8 cellular contexts compared by ENCODE assay signal in the genomic region with DNA sequence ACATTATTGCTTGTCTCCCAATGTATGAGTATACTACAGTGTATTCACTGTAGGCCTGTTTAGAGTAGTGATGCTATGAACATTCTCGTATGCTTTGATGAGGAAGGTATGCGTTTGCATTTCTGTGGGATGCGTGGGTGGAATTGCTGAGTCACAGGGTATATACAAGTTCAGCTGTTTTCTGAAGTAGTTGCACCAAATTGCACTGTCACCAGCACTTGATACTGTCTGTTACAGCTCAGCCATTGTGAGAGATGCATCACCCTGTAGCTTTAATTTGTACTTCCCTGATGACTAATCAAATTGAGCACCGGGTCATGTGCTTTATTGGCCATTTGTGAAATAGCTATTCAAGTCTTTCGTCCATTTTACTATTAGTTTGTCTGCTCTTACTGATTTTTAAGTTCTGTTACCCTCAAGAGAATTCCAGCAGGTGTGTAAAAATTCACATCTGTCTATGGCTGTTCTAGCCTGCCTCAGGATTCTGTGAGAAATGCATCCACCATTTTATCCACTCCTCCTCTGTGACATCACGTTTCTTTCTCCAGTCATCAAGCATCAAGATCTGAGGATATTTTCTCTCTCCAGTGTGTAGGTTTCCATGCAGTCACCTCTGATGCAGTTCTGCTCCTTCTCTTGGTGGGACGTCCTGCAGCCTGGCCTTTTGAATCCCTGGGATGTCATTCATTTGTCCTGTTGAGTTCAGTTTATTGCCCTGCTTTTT.
A peak's percentile ranks its signal among the peaks of the same experiment; 100 is the strongest.
DNase-seq lines count a peak whose midpoint lies in the region; ATAC-seq and TF ChIP-seq lines count a peak whose summit lies in the region.

No MANE protein-coding gene starts in this region.

- H3K56ac ChIP-seq in IMR-90 (ENCODE audit: extremely low read depth, insufficient read depth, low read length) = peak overlapping the region; percentile 57; the same call in 1 of the 2 replicates

- no peak overlapping the region for H3K4me3 ChIP-seq in IMR-90 (ENCODE audit: insufficient read depth, low read depth, low read length)
- H3K4me3 ChIP-seq in fibroblast of pulmonary artery (replicated peaks; ENCODE audit: low read depth, low read length) = no peak overlapping the region

- H3K9me1 ChIP-seq in IMR-90 (ENCODE audit: insufficient read depth, low read length) = peaks cover 12% of the 10 kb centered on the region

- TF ChIP-seq POLR2A in IMR-90 (IDR thresholded peaks at IDR 0.05; ENCODE audit: low read depth, low read length) (no peak), GM18505 (IDR thresholded peaks at IDR 0.05; ENCODE audit: borderline replicate concordance, extremely low read depth, insufficient read depth, insufficient read length) (no peak)

- no peak overlapping the region; the same call in 1 of the 2 replicates for H3K4me2 ChIP-seq in IMR-90 (ENCODE audit: low read depth, low read length)

- peak overlapping the region; percentile 65; the same call in 1 of the 2 replicates for H4K5ac ChIP-seq in IMR-90 (ENCODE audit: low read depth, low read length)

- H2AFZ ChIP-seq in IMR-90 (replicated peaks; ENCODE audit: low read length, poor library complexity) = no peak overlapping the region

- H3K36me3 ChIP-seq in IMR-90 (ENCODE audit: control insufficient read depth, insufficient read depth, low read length) = 0 out of 2 replicates have a peak, but pooled peaks cover 2% of the 10 kb centered on the region

- dilution Hi-C loops in IMR-90 (cut with HindIII; ENCODE audit: low sequenced_read_pairs, unreplicated experiment) = no loop called here

- TF ChIP-seq RAD21 in IMR-90 (IDR thresholded peaks at IDR 0.05; ENCODE audit: low read length) = no peak

- H3K4me1 ChIP-seq in IMR-90 (ENCODE audit: control insufficient read depth, insufficient read depth, low read length) = peaks cover 18% of the 10 kb centered on the region

- peak overlapping the region; percentile 11 for H2AK9ac ChIP-seq in IMR-90 (replicated peaks; ENCODE audit: low read depth, low read length, poor library complexity)

- intact Hi-C loops in IMR-90 (cut with micrococcal nuclease) = no loop called here

- peak overlapping the region; percentile 91 for H2BK5ac ChIP-seq in IMR-90 (ENCODE audit: low read depth, low read length, poor library complexity, severe bottlenecking)

- no peak overlapping the region for H3K23ac ChIP-seq in IMR-90 (ENCODE audit: low read depth, low read length)

- peak overlapping the region in 1 of 2 experiments; percentile 81; a peak in 1 of 4 replicates for H4K8ac ChIP-seq in IMR-90 (ENCODE audit: low read depth in 2 of 2, low read length in 2 of 2)

- peak overlapping the region; percentile 65; the same call in 1 of the 2 replicates for H2AK5ac ChIP-seq in IMR-90 (ENCODE audit: low read depth, low read length)

- in situ Hi-C loops in IMR-90 (cut with MboI; ENCODE audit: low sequenced_read_pairs) = no loop called here

- no peak overlapping the region for H3K9ac ChIP-seq in IMR-90 (ENCODE audit: low read depth, low read length)

- H2BK15ac ChIP-seq in IMR-90 (ENCODE audit: low read depth, low read length) = 0 out of 3 replicates have a peak overlapping the region, but pooled peaks have one; percentile 2

- DNase-seq in IMR-90 = peak; percentile 99
- peak; percentile 85 for DNase-seq in activated CD4-positive, alpha-beta T cell treated with anti-CD3 and anti-CD28 coated beads for 48 hours
- DNase-seq in fibroblast of pulmonary artery (ENCODE audit: low read depth) = peak; percentile 66
- peak; percentile 46 to 74 (median 69) for DNase-seq in stimulated activated CD4-positive, alpha-beta T cell treated with anti-CD3 and anti-CD28 coated beads, TNF-alpha, amount 100 ng/mL, for 48 hours (ENCODE audit: low read depth in 3 of 3)
- no peak for DNase-seq in GM19238 (ENCODE audit: insufficient read length, low spot score)

- peak overlapping the region; percentile 88 for H2BK20ac ChIP-seq in IMR-90 (ENCODE audit: low read depth, low read length)

- peak overlapping the region; percentile 84 for H2BK120ac ChIP-seq in IMR-90 (ENCODE audit: low read depth, low read length)

- H3K27me3 ChIP-seq in IMR-90 (ENCODE audit: control insufficient read depth, insufficient read depth, low read length) = no peaks in the 10 kb centered on the region

- H4K20me1 ChIP-seq in IMR-90 (ENCODE audit: insufficient read depth, low read length) = no peaks in the 10 kb centered on the region

- BruUV-seq in IMR-90 (replicated peaks; lab: Mats Ljungman, UMichigan) = no TSS peak

- no peak for TF ChIP-seq CTCF in IMR-90 (conservative IDR thresholded peaks at IDR 0.05; ENCODE audit: low read depth, low read length)
- TF ChIP-seq CTCF in fibroblast of pulmonary artery (IDR thresholded peaks at IDR 0.05; ENCODE audit: low read length, missing control alignments) = no peak

- ATAC-seq in IMR-90 (ENCODE audit: low read depth) (peak; percentile 88), GM18909 (IDR thresholded peaks at IDR 0.05; ENCODE audit: poor library complexity, unreplicated experiment) (no peak), GM21786 (IDR thresholded peaks at IDR 0.05; ENCODE audit: unreplicated experiment) (no peak), GM18505 (IDR thresholded peaks at IDR 0.05; ENCODE audit: unreplicated experiment) (no peak)

- peak overlapping the region; percentile 55; the same call in 1 of the 2 replicates for H3K18ac ChIP-seq in IMR-90 (ENCODE audit: low read depth, low read length)

- H3K27ac ChIP-seq in IMR-90 (ENCODE audit: insufficient read depth, low read length) = peak overlapping the region; percentile 19; the same call in 1 of the 2 replicates

- 26% methylated on average over 4 of the region's 7 CpGs; no CpG with 5 or more reads in 1 of the 2 experiments for WGBS in IMR-90 (ENCODE audit: extremely low coverage in 2 of 2, insufficient read length in 1 of 2), 2 experiments

- H3K14ac ChIP-seq in IMR-90 (replicated peaks; ENCODE audit: low read depth, low read length) = peak overlapping the region; percentile 38

- peaks cover 30 to 60% of the 10 kb centered on the region in 2 experiments for H3K79me1 ChIP-seq in IMR-90 (ENCODE audit: low read depth in 1 of 2, low read length in 2 of 2)

- CTCF ChIA-PET in IMR-90 (lab: Yijun Ruan, JAX) = interaction anchor here (1.4 kb wide), 1 partner anchor 13 kb away, joined by 3 read pairs; no protein-coding TSS in a partner anchor

- H3K9me3 ChIP-seq in IMR-90 (ENCODE audit: control insufficient read depth, insufficient read depth, low read length) = peaks cover 9% of the 10 kb centered on the region

- H3K4ac ChIP-seq in IMR-90 (ENCODE audit: low read depth, low read length) = peak overlapping the region; percentile 85

- peak overlapping the region; percentile 79 for H4K91ac ChIP-seq in IMR-90 (ENCODE audit: insufficient read depth, low read depth, low read length)

- POLR2A ChIA-PET in IMR-90 (lab: Charles Lee; ENCODE audit: unreplicated experiment) = no interaction called here

TF ChIP-seq in IMR-90, 13 proteins besides CTCF, POLR2A, EP300 and RAD21:
- TF ChIP-seq, protein P1, sequence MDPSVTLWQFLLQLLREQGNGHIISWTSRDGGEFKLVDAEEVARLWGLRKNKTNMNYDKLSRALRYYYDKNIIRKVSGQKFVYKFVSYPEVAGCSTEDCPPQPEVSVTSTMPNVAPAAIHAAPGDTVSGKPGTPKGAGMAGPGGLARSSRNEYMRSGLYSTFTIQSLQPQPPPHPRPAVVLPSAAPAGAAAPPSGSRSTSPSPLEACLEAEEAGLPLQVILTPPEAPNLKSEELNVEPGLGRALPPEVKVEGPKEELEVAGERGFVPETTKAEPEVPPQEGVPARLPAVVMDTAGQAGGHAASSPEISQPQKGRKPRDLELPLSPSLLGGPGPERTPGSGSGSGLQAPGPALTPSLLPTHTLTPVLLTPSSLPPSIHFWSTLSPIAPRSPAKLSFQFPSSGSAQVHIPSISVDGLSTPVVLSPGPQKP (IDR thresholded peaks at IDR 0.05; ENCODE audit: borderline replicate concordance, low read depth, low read length) = no peak
- TF ChIP-seq, protein P2, sequence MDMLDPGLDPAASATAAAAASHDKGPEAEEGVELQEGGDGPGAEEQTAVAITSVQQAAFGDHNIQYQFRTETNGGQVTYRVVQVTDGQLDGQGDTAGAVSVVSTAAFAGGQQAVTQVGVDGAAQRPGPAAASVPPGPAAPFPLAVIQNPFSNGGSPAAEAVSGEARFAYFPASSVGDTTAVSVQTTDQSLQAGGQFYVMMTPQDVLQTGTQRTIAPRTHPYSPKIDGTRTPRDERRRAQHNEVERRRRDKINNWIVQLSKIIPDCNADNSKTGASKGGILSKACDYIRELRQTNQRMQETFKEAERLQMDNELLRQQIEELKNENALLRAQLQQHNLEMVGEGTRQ (IDR thresholded peaks at IDR 0.05; ENCODE audit: low read depth, low read length) = peak; percentile 72
- TF ChIP-seq RFX5 (IDR thresholded peaks at IDR 0.05; ENCODE audit: low read depth, low read length) (no peak), SMC3 (IDR thresholded peaks at IDR 0.05; ENCODE audit: low read depth, low read length) (no peak), MAFK (IDR thresholded peaks at IDR 0.05; ENCODE audit: low read depth, low read length) (peak; percentile 95), CEBPB (IDR thresholded peaks at IDR 0.05; ENCODE audit: low read depth, low read length) (peak; percentile 59; the same call in 1 of the 2 replicates), MAZ (IDR thresholded peaks at IDR 0.05; ENCODE audit: borderline replicate concordance, low read depth, low read length) (no peak), FOS (IDR thresholded peaks at IDR 0.05; ENCODE audit: low read depth, low read length) (peak; percentile 82), MXI1 (IDR thresholded peaks at IDR 0.05; ENCODE audit: borderline replicate concordance, low read depth, low read length) (no peak), RCOR1 (IDR thresholded peaks at IDR 0.05; ENCODE audit: insufficient replicate concordance, low read length) (peak; percentile 86), BHLHE40 (IDR thresholded peaks at IDR 0.05; ENCODE audit: low read depth, low read length) (peak; percentile 57), NFE2L2 (IDR thresholded peaks at IDR 0.05; ENCODE audit: low read depth, low read length) (peak; percentile 99)
